In genomic region chr19:54325194-54325621, GRCh38 we compare ENCODE assay signal across 8 cellular contexts. TPM values are rescaled to one million over a fixed set of nuclear protein-coding genes. Genes with fewer than 3 reads are reported as not detected.
DNase-seq lines count a peak whose midpoint lies in the region; ATAC-seq and TF ChIP-seq lines count a peak whose summit lies in the region.

No MANE protein-coding gene starts in this region.

- H3K9me3 Mint-ChIP-seq in MCF 10A (ENCODE audit: unreplicated experiment) = no peaks in the 10 kb centered on the region

- no peak overlapping the region for H3K4me2 ChIP-seq in Karpas-422 (ENCODE audit: low read depth, low read length, poor library complexity, severe bottlenecking)

- H3K27me3 ChIP-seq in Karpas-422 (ENCODE audit: low read length) (no peaks in the 10 kb centered on the region), left lung (peaks cover 4 to 39% of the 10 kb centered on the region in 2 donors)

- no TSS peak for BruUV-seq in MCF 10A (replicated peaks; lab: Mats Ljungman, UMichigan)

- H3K79me2 ChIP-seq in Karpas-422 (ENCODE audit: low read length) = no peaks in the 10 kb centered on the region

- H3K27me3 Mint-ChIP-seq in MCF 10A (ENCODE audit: insufficient read depth, unreplicated experiment) = peaks cover 37% of the 10 kb centered on the region

- H3K27ac ChIP-seq in Karpas-422 (ENCODE audit: low read length) (no peak overlapping the region), left lung (no peak overlapping the region)

- no peak overlapping the region for H3K9ac ChIP-seq in Karpas-422 (ENCODE audit: low read length)

- no peak overlapping the region for H3K4me3 ChIP-seq in Karpas-422 (ENCODE audit: low read length)
- no peak overlapping the region for H3K4me3 ChIP-seq in left lung

- intact Hi-C loops in MCF 10A (cut with micrococcal nuclease) (loop anchor here (1.0 kb wide), 1 partner anchor 66 kb away; no protein-coding TSS in a partner anchor), left lung (cut with DNase I) (loop anchor here in 1 of 2 donors (10.0 kb wide), 1 partner anchor 70 kb away; no protein-coding TSS in a partner anchor)

- H3K27ac Mint-ChIP-seq in MCF 10A (ENCODE audit: low read depth, unreplicated experiment) = no peak overlapping the region

- H3K36me3 ChIP-seq in Karpas-422 (ENCODE audit: insufficient read depth, low read length) (no peaks in the 10 kb centered on the region), left lung (no peaks in the 10 kb centered on the region)

- POLR2A ChIA-PET in MCF 10A (lab: Yijun Ruan, JAX) = no interaction called here

- no peak overlapping the region for H3K4me3 Mint-ChIP-seq in MCF 10A (ENCODE audit: unreplicated experiment)

- no peaks in the 10 kb centered on the region for H3K36me3 Mint-ChIP-seq in MCF 10A (ENCODE audit: insufficient read depth, unreplicated experiment)

- TF ChIP-seq CTCF in MCF 10A (IDR thresholded peaks at IDR 0.05; ENCODE audit: unreplicated experiment) (peak; percentile 72), left lung (IDR thresholded peaks at IDR 0.05) (peak; percentile 78 to 89)

- CTCF ChIA-PET in MCF 10A (lab: Yijun Ruan, JAX) = interaction anchor here (0.6 to 5.6 kb wide), 13 partner anchors 8 to 1926 kb away, joined by 3 to 79 read pairs (median 4); no protein-coding TSS in a partner anchor

- DNase-seq in G401 (ENCODE audit: low spot score) (peak; percentile 27), Karpas-422 (peak; percentile 88), T-helper 22 cell (ENCODE audit: low read depth) (peak; percentile 13), MCF 10A (ENCODE audit: unreplicated experiment) (peak; percentile 54), left lung (no peak), COR-L47 (lab: John Stamatoyannopoulos, UW) (no peak)
- DNase-seq in stimulated activated naive CD4-positive, alpha-beta T cell (lab: John Stamatoyannopoulos, UW) = peak in 5 of 6 experiments; percentile 19 to 79 (median 33)

- H3K9me2 ChIP-seq in Karpas-422 (replicated peaks; ENCODE audit: insufficient read depth, low read length) = no peaks in the 10 kb centered on the region

- H3K9me3 ChIP-seq in Karpas-422 (ENCODE audit: low read length) (no peaks in the 10 kb centered on the region), left lung (no peaks in the 10 kb centered on the region)

- H4K20me1 ChIP-seq in Karpas-422 (ENCODE audit: insufficient read depth, low read depth, low read length) = no peaks in the 10 kb centered on the region

- in situ Hi-C loops in G401 (cut with HindIII; ENCODE audit: low sequenced_read_pairs) = no loop called here

- H3K4me1 ChIP-seq in Karpas-422 (ENCODE audit: low read length) = no peaks in the 10 kb centered on the region
- peaks cover 0 to 6% of the 10 kb centered on the region in 2 donors for H3K4me1 ChIP-seq in left lung

- peak; percentile 91 for ATAC-seq in left lung
- ATAC-seq in HG02571 (IDR thresholded peaks at IDR 0.05; ENCODE audit: unreplicated experiment) = no peak

- no peak overlapping the region for H2AFZ ChIP-seq in Karpas-422 (ENCODE audit: low read length)

- no peaks in the 10 kb centered on the region for H3K4me1 Mint-ChIP-seq in MCF 10A (ENCODE audit: insufficient read depth, unreplicated experiment)

RNA-seq across cellular contexts. Expression of gene LILRA5, which starts 12.2 kb away (rescaled TPM):
- total RNA-seq in G401 (2014; rRNA removed; shearing (Covaris generic)) = not detected in 2 replicates
- not detected in 2 replicates for total RNA-seq in Karpas-422 (2014; rRNA removed; shearing (Covaris generic); ENCODE audit: low replicate concordance)
- total RNA-seq in MCF 10A (2022) (not detected in 2 replicates), left lung (10 to 100 TPM in 1 of 2 donors, 1 to 10 TPM in 1; 4.2 to 52.8 TPM)

RNA-seq across cellular contexts. Expression of gene LILRA4, which starts 13.8 kb away (rescaled TPM):
- total RNA-seq in G401 (2014; rRNA removed; shearing (Covaris generic)) = not detected in 2 replicates
- 0.75 and 10.5 TPM in 2 replicates for total RNA-seq in Karpas-422 (2014; rRNA removed; shearing (Covaris generic); ENCODE audit: low replicate concordance)
- not detected in 2 replicates for total RNA-seq in MCF 10A (2022)
- total RNA-seq in left lung = 1 to 10 TPM; 1.8 to 2.3 TPM

RNA-seq across cellular contexts. Expression of gene LAIR1, which starts 39.5 kb away (rescaled TPM):
- total RNA-seq in G401 (2014; rRNA removed; shearing (Covaris generic)) = 0.37 TPM in 1 of 2 replicates, not detected in the other
- 0.15 and 0.61 TPM in 2 replicates for total RNA-seq in Karpas-422 (2014; rRNA removed; shearing (Covaris generic); ENCODE audit: low replicate concordance)
- not detected in 2 replicates for total RNA-seq in MCF 10A (2022)
- total RNA-seq in left lung = 100 to 1,000 TPM in 1 of 2 donors, 10 to 100 TPM in 1; 66.9 to 172 TPM

RNA-seq across cellular contexts. Expression of gene LILRB2, which starts 44.3 kb away (rescaled TPM):
- not detected in 2 replicates for total RNA-seq in G401 (2014; rRNA removed; shearing (Covaris generic))
- total RNA-seq in Karpas-422 (2014; rRNA removed; shearing (Covaris generic); ENCODE audit: low replicate concordance) = 0.22 and 0.61 TPM in 2 replicates
- total RNA-seq in MCF 10A (2022) (not detected in 2 replicates), left lung (10 to 100 TPM; 10.5 to 54.9 TPM)

Comparison
In these comparisons a context has a peak if more than half of its experiments do, and no peak if none do; other contexts are left out.
1. DNase-seq: peak in G401 (single experiment), Karpas-422 (single experiment), T-helper 22 cell (single experiment), MCF 10A (single experiment) and stimulated activated naive CD4-positive, alpha-beta T cell (5 of 6); none in left lung (0 of 2) and COR-L47 (single experiment).
2. RNA of gene LAIR1, which starts 39.5 kb away (total RNA-seq): 66.9 to 172 TPM in left lung; 0.15 to 0.61 TPM in Karpas-422, 0.37 TPM in G401 and not detected in MCF 10A; every median in the first group is over 10 times any median in the second.